In genomic region chr4:152352215-152352614, GRCh38 we compare ENCODE assay signal across 9 cellular contexts.
DNase-seq lines count a peak whose midpoint lies in the region; ATAC-seq and TF ChIP-seq lines count a peak whose summit lies in the region.
"Had no signal": no experiment of that assay in that cellular context is flagged by ENCODE, and none has a peak within 500 bp of the region (broad histone marks: within the 10 kb centered on the region; RNA-seq: fewer than 3 reads in every experiment).

No MANE protein-coding gene starts in this region.

- no peak overlapping the region for H3K27ac ChIP-seq in OCI-LY3 (ENCODE audit: low read length)

- H3K27me3 ChIP-seq in OCI-LY3 (ENCODE audit: low read depth, low read length), result no peaks in the 10 kb centered on the region

- H3K9ac ChIP-seq in OCI-LY3 (ENCODE audit: low read length), result peak overlapping the region; percentile 14

- no peak for DNase-seq in fibroblast of the aortic adventitia (ENCODE audit: low read depth)
- DNase-seq in skeletal muscle cell (ENCODE audit: low read depth), result no peak
- no peak for DNase-seq in DMS114 treated with DMSO at 0.1 percent for 48 hours (lab: John Stamatoyannopoulos, UW; ENCODE audit: unreplicated experiment)
- DNase-seq in stimulated activated CD4-positive, alpha-beta T cell treated with anti-CD3 and anti-CD28 coated beads, Interleukin-1b, Interleukin-23, amount 100 ng/mL, for 48 hours, result no peak
- DNase-seq in activated T-cell treated with anti-CD3 and anti-CD28 coated beads, Interleukin-2, amount 50 U/mL, for 1 hour, result no peak
- DNase-seq in NCI-H82 treated with DMSO at 0.1 percent for 48 hours (lab: John Stamatoyannopoulos, UW; ENCODE audit: unreplicated experiment), result no peak
- DNase-seq: activated CD4-positive, CD25-positive, alpha-beta regulatory T cell treated with anti-CD3 and anti-CD28 coated beads, Interleukin-2, amount 50 U/mL, for 72 hours had no signal

- no peak for TF ChIP-seq CTCF in OCI-LY3 (IDR thresholded peaks at IDR 0.05; ENCODE audit: low read depth, low read length)
- TF ChIP-seq CTCF in fibroblast of the aortic adventitia (IDR thresholded peaks at IDR 0.05; ENCODE audit: insufficient read depth, low read length), result no peak

- H3K9me3 ChIP-seq in OCI-LY3 (ENCODE audit: insufficient read depth, low read length), result no peaks in the 10 kb centered on the region

- H3K4me2 ChIP-seq in OCI-LY3 (ENCODE audit: low read length), result peak overlapping the region; percentile 51

- H2AFZ ChIP-seq in OCI-LY3 (ENCODE audit: low read depth, low read length), result no peak overlapping the region

- peaks cover 20% of the 10 kb centered on the region for H3K4me1 ChIP-seq in OCI-LY3 (ENCODE audit: low read length)

- peaks cover 15% of the 10 kb centered on the region; the same call in 1 of the 2 replicates for H3K79me2 ChIP-seq in OCI-LY3 (ENCODE audit: low read length)

- peak overlapping the region; percentile 44 for H3K4me3 ChIP-seq in OCI-LY3 (ENCODE audit: low read length)
- H3K4me3 ChIP-seq in fibroblast of the aortic adventitia (ENCODE audit: low read depth, low read length), result peak overlapping the region; percentile 75
- H3K4me3 ChIP-seq in skeletal muscle cell (ENCODE audit: low read depth, low read length), result peak overlapping the region; percentile 62

- H4K20me1 ChIP-seq in OCI-LY3 (ENCODE audit: insufficient read depth, low read length), result no peaks in the 10 kb centered on the region

- no peaks in the 10 kb centered on the region for H3K36me3 ChIP-seq in OCI-LY3 (replicated peaks; ENCODE audit: low read depth, low read length)

- ATAC-seq in GM19035 (IDR thresholded peaks at IDR 0.05; ENCODE audit: unreplicated experiment), result peak; percentile 11
